In genomic region chr20:23161968-23162696, GRCh38 we compare ENCODE assay signal across 1 cellular context.
A peak's percentile ranks its signal among the peaks of the same experiment; 100 is the strongest.
TF ChIP-seq lines count a peak whose summit lies in the region.

No MANE protein-coding gene starts in this region.

TF ChIP-seq in K562, 482 proteins besides CTCF, POLR2A, EP300 and RAD21 (continued from another document):
- TF ChIP-seq MGA (IDR thresholded peaks at IDR 0.05) (peak; percentile 81), NFIX (CRISPR knock-in tag; IDR thresholded peaks at IDR 0.05; ENCODE audit: low read depth) (0 out of 2 replicates have a peak, but pooled peaks have one; percentile 37), MAFG (tag; conservative IDR thresholded peaks at IDR 0.05) (no peak)
